In genomic region chr7:46534593-46535271, GRCh38 we compare ENCODE assay signal across 11 cellular contexts.
DNase-seq lines count a peak whose midpoint lies in the region; ATAC-seq, FAIRE-seq and TF ChIP-seq lines count a peak whose summit lies in the region.
"Had no signal": no experiment of that assay in that cellular context is flagged by ENCODE, and none has a peak within 500 bp of the region (broad histone marks: within the 10 kb centered on the region; RNA-seq: fewer than 3 reads in every experiment).

No MANE protein-coding gene starts in this region.

- no peaks in the 10 kb centered on the region for H4K20me1 ChIP-seq in H1 (replicated peaks in 1 of 2; ENCODE audit: control insufficient read depth in 1 of 2, insufficient read depth in 2 of 2, low read length in 2 of 2)

- no peak overlapping the region for H3K56ac ChIP-seq in H1 (replicated peaks; ENCODE audit: insufficient read length, low read depth, low read length)

- H3K9me3 ChIP-seq in cardiac muscle cell (ENCODE audit: low read depth) (no peaks in the 10 kb centered on the region), H1 (ENCODE audit: insufficient read depth in 2 of 2, low read depth in 1 of 2, low read length in 1 of 2) (peaks cover 2 to 10% of the 10 kb centered on the region in 2 experiments; a peak in 3 of 4 replicates), mesenchymal stem cell (ENCODE audit: control insufficient read depth, low read length) (peaks cover 3% of the 10 kb centered on the region)

- DNase-seq in cardiac muscle cell (ENCODE audit: low read depth in 1 of 2, low spot score in 1 of 2) (peak; percentile 18 to 92), Right ventricle myocardium superior (no peak), H1 (ENCODE audit: low read depth in 1 of 2, low spot score in 2 of 2) (peak; percentile 31 to 60), mesenchymal stem cell (peak; percentile 70), ureter (ENCODE audit: low spot score) (peak; percentile 49), NCI-H2107 (lab: John Stamatoyannopoulos, UW) (no peak)
- DNase-seq in activated T-helper 1 cell treated with anti-CD3 and anti-CD28 coated beads, Interleukin-12 subunit alpha, Interleukin-12 subunit beta, Interleukin-2, Interleukin-4 antibody, amounts not matched to agents 30 ng/mL and 10 ng/mL and 1 ng/mL, durations not matched to agents 14 hours and 24 hours and 36 hours (ENCODE audit: low spot score), result no peak
- DNase-seq: activated CD4-positive, alpha-beta memory T cell treated with anti-CD3 and anti-CD28 coated beads, Interleukin-2, amount 10 ng/mL, durations not matched to agents 7 days and 5 days; DMS79 treated with DMSO at 0.1 percent for 48 hours had no signal

- no peaks in the 10 kb centered on the region for H3K23me2 ChIP-seq in H1 (ENCODE audit: low read depth, low read length)

- peaks cover 4% of the 10 kb centered on the region for H3K4me1 ChIP-seq in cardiac muscle cell (ENCODE audit: low read depth)
- H3K4me1 ChIP-seq in H1 (replicated peaks in 1 of 4; ENCODE audit: control insufficient read depth in 3 of 4, insufficient read depth in 4 of 4, low read length in 3 of 4), result peaks cover 0 to 12% (median 7%) of the 10 kb centered on the region in 4 experiments; a peak in 6 of 7 replicates
- no peaks in the 10 kb centered on the region for H3K4me1 ChIP-seq in mesenchymal stem cell (ENCODE audit: control insufficient read depth, insufficient read depth, low read depth, low read length)

- H2BK5ac ChIP-seq in H1 (ENCODE audit: low read depth, low read length) (no peak overlapping the region), mesenchymal stem cell (ENCODE audit: low read depth, low read length, poor library complexity, severe bottlenecking) (no peak overlapping the region)

- no peaks in the 10 kb centered on the region for H3K4me1 Mint-ChIP-seq in activated T-helper 1 cell treated with anti-CD3 and anti-CD28 coated beads, Interleukin-12 subunit alpha, Interleukin-12 subunit beta, Interleukin-2, Interleukin-4 antibody, amounts not matched to agents 30 ng/mL and 10 ng/mL and 1 ng/mL, durations not matched to agents 14 hours and 24 hours and 36 hours (ENCODE audit: low read depth)
- H3K4me1 Mint-ChIP-seq: activated CD4-positive, alpha-beta memory T cell treated with anti-CD3 and anti-CD28 coated beads, Interleukin-2, amount 10 ng/mL, durations not matched to agents 7 days and 5 days had no signal

- no peaks in the 10 kb centered on the region for H3K79me2 ChIP-seq in H1 (ENCODE audit: control insufficient read depth in 1 of 2, insufficient read depth in 2 of 2, low read length in 2 of 2)

- no peak overlapping the region for H2AFZ ChIP-seq in H1 (ENCODE audit: low read length)
- H2AFZ ChIP-seq in mesenchymal stem cell (ENCODE audit: low read depth, low read length), result no peak overlapping the region

- H3K4ac ChIP-seq in H1 (replicated peaks; ENCODE audit: insufficient read length, low read depth, low read length) (no peak overlapping the region), mesenchymal stem cell (ENCODE audit: low read depth in 1 of 2, low read length in 2 of 2) (no peak overlapping the region)

- no peak overlapping the region for H3K27ac ChIP-seq in cardiac muscle cell
- no peak overlapping the region for H3K27ac ChIP-seq in H1 (ENCODE audit: low read depth, low read length)
- no peak overlapping the region for H3K27ac ChIP-seq in mesenchymal stem cell (ENCODE audit: low read length, poor library complexity, severe bottlenecking)

- no peak for TF ChIP-seq POLR2A in H1 (IDR thresholded peaks at IDR 0.05; ENCODE audit: control extremely low read depth in 1 of 2, low read depth in 2 of 2, low read length in 2 of 2)

- no peak overlapping the region for H3K27ac Mint-ChIP-seq in activated T-helper 1 cell treated with anti-CD3 and anti-CD28 coated beads, Interleukin-12 subunit alpha, Interleukin-12 subunit beta, Interleukin-2, Interleukin-4 antibody, amounts not matched to agents 30 ng/mL and 10 ng/mL and 1 ng/mL, durations not matched to agents 14 hours and 24 hours and 36 hours
- H3K27ac Mint-ChIP-seq: activated CD4-positive, alpha-beta memory T cell treated with anti-CD3 and anti-CD28 coated beads, Interleukin-2, amount 10 ng/mL, durations not matched to agents 7 days and 5 days; T-helper 1 cell treated with Interleukin-12 subunit alpha and Interleukin-12 subunit beta and Interleukin-4 antibody, amounts not matched to agents 30 μg/mL and 1 μg/mL, for 36 hours had no signal

- H3K4me3 Mint-ChIP-seq in activated T-helper 1 cell treated with anti-CD3 and anti-CD28 coated beads, Interleukin-12 subunit alpha, Interleukin-12 subunit beta, Interleukin-2, Interleukin-4 antibody, amounts not matched to agents 30 ng/mL and 10 ng/mL and 1 ng/mL, durations not matched to agents 14 hours and 24 hours and 36 hours, result no peak overlapping the region
- H3K4me3 Mint-ChIP-seq: activated CD4-positive, alpha-beta memory T cell treated with anti-CD3 and anti-CD28 coated beads, Interleukin-2, amount 10 ng/mL, durations not matched to agents 7 days and 5 days; T-helper 1 cell treated with Interleukin-12 subunit alpha and Interleukin-12 subunit beta and Interleukin-4 antibody, amounts not matched to agents 30 μg/mL and 1 μg/mL, for 36 hours had no signal

- POLR2A ChIA-PET in H1 (lab: Charles Lee; ENCODE audit: partially characterized antibody), result no interaction called here

- peak; percentile 13 for FAIRE-seq in H1 (lab: Jason Lieb, UNC)

- 19% methylated on average over 5 of the region's 5 CpGs; no CpG with 5 or more reads in 1 of the 2 experiments for WGBS in H1 (ENCODE audit: extremely low coverage in 1 of 2, insufficient coverage in 1 of 2, insufficient read length in 1 of 2, insufficient replicate concordance in 2 of 2, low coverage in 1 of 2, low lambda C conversion rate in 2 of 2, missing lambda C conversion rate in 1 of 2), 2 experiments
- 84% methylated on average over 5 of the region's 5 CpGs for WGBS in mesenchymal stem cell

- peaks cover 14% of the 10 kb centered on the region for H3K9me3 Mint-ChIP-seq in activated T-helper 1 cell treated with anti-CD3 and anti-CD28 coated beads, Interleukin-12 subunit alpha, Interleukin-12 subunit beta, Interleukin-2, Interleukin-4 antibody, amounts not matched to agents 30 ng/mL and 10 ng/mL and 1 ng/mL, durations not matched to agents 14 hours and 24 hours and 36 hours

- H3K4me2 ChIP-seq in H1 (ENCODE audit: insufficient read depth in 1 of 2, low read depth in 2 of 2, low read length in 2 of 2) (peak overlapping the region; percentile 22 to 51), mesenchymal stem cell (ENCODE audit: low read length, poor library complexity, severe bottlenecking) (no peak overlapping the region)

- H2AK5ac ChIP-seq in H1 (ENCODE audit: low read depth, low read length) (no peak overlapping the region), mesenchymal stem cell (ENCODE audit: low read length, severe bottlenecking) (no peak overlapping the region)

- H2BK120ac ChIP-seq in H1 (replicated peaks; ENCODE audit: low read depth, low read length), result no peak overlapping the region
- no peak overlapping the region for H2BK120ac ChIP-seq in mesenchymal stem cell (ENCODE audit: low read depth, low read length)

- no peak for ATAC-seq in Right ventricle myocardium superior (ENCODE audit: poor library complexity)
- ATAC-seq in GM21717 (IDR thresholded peaks at IDR 0.05; ENCODE audit: unreplicated experiment), result no peak

- H3K18ac ChIP-seq in H1 (ENCODE audit: extremely low read depth, low read length), result no peak overlapping the region
- no peak overlapping the region for H3K18ac ChIP-seq in mesenchymal stem cell (ENCODE audit: low read depth in 1 of 2, low read length in 2 of 2)

- H2BK20ac ChIP-seq in H1 (ENCODE audit: low read length), result no peak overlapping the region

- H4K8ac ChIP-seq in H1 (ENCODE audit: extremely low read depth, insufficient read depth, low read length), result no peak overlapping the region
- H4K8ac ChIP-seq in mesenchymal stem cell (ENCODE audit: low read length), result no peak overlapping the region

- no peak overlapping the region for H4K91ac ChIP-seq in H1 (replicated peaks; ENCODE audit: insufficient read length, low read length)
- no peak overlapping the region for H4K91ac ChIP-seq in mesenchymal stem cell (ENCODE audit: low read length)

- no peaks in the 10 kb centered on the region for H3K79me1 ChIP-seq in H1 (ENCODE audit: low read depth, low read length)
- H3K79me1 ChIP-seq in mesenchymal stem cell (replicated peaks; ENCODE audit: low read length, poor library complexity, severe bottlenecking), result no peaks in the 10 kb centered on the region

- H2BK15ac ChIP-seq in H1 (ENCODE audit: low read length), result no peak overlapping the region
- no peak overlapping the region for H2BK15ac ChIP-seq in mesenchymal stem cell (ENCODE audit: low read depth, poor library complexity, severe bottlenecking)

- peak in 1 of 2 experiments; percentile 52; a peak in 1 of 3 replicates for TF ChIP-seq EP300 in H1 (IDR thresholded peaks at IDR 0.05; ENCODE audit: borderline replicate concordance in 1 of 2, low read depth in 2 of 2, low read length in 2 of 2)

- H3K9ac ChIP-seq in H1 (replicated peaks in 1 of 4; ENCODE audit: extremely low read depth in 1 of 4, low read depth in 3 of 4, low read length in 3 of 4) (no peak overlapping the region), mesenchymal stem cell (ENCODE audit: low read length) (no peak overlapping the region)

- H3K27me3 ChIP-seq in cardiac muscle cell (no peaks in the 10 kb centered on the region), H1 (replicated peaks in 1 of 4; ENCODE audit: control insufficient read depth in 3 of 4, extremely low read depth in 1 of 4, insufficient read depth in 3 of 4, low read length in 3 of 4) (peaks cover 20 to 34% (median 26%) of the 10 kb centered on the region in 4 experiments), mesenchymal stem cell (ENCODE audit: control insufficient read depth in 1 of 2, insufficient read depth in 1 of 2, low read length in 2 of 2) (no peaks in the 10 kb centered on the region)

- H3K4me3 ChIP-seq in cardiac muscle cell (no peak overlapping the region), H1 (ENCODE audit: extremely low read depth in 1 of 4, insufficient read depth in 2 of 4, low read depth in 3 of 4, low read length in 4 of 4) (no peak overlapping the region), mesenchymal stem cell (ENCODE audit: insufficient read depth in 1 of 2, low read depth in 1 of 2, low read length in 2 of 2) (no peak overlapping the region)

- no peak overlapping the region for H2BK12ac ChIP-seq in H1 (ENCODE audit: low read depth, low read length)
- H2BK12ac ChIP-seq in mesenchymal stem cell (ENCODE audit: low read length in 2 of 2), result no peak overlapping the region

- TF ChIP-seq CTCF in cardiac muscle cell (IDR thresholded peaks at IDR 0.05; ENCODE audit: low read depth, low read length), result no peak
- no peak for TF ChIP-seq CTCF in H1 (IDR thresholded peaks at IDR 0.05; ENCODE audit: control extremely low read depth in 1 of 3, insufficient read depth in 1 of 3, low read depth in 1 of 3, low read length in 3 of 3)

- intact Hi-C loops in Right ventricle myocardium superior (cut with DNase I), result no loop called here
- intact Hi-C loops in activated T-helper 1 cell treated with anti-CD3 and anti-CD28 coated beads, Interleukin-12 subunit alpha, Interleukin-12 subunit beta, Interleukin-2, Interleukin-4 antibody, amounts not matched to agents 30 ng/mL and 10 ng/mL and 1 ng/mL, durations not matched to agents 14 hours and 24 hours and 36 hours (cut with micrococcal nuclease), result no loop called here

- H3K14ac ChIP-seq in H1 (ENCODE audit: insufficient read length) (no peak overlapping the region), mesenchymal stem cell (ENCODE audit: low read length in 2 of 2) (no peak overlapping the region)

- no peaks in the 10 kb centered on the region for H3K27me3 Mint-ChIP-seq in activated T-helper 1 cell treated with anti-CD3 and anti-CD28 coated beads, Interleukin-12 subunit alpha, Interleukin-12 subunit beta, Interleukin-2, Interleukin-4 antibody, amounts not matched to agents 30 ng/mL and 10 ng/mL and 1 ng/mL, durations not matched to agents 14 hours and 24 hours and 36 hours (ENCODE audit: insufficient read depth)
- H3K27me3 Mint-ChIP-seq: activated CD4-positive, alpha-beta memory T cell treated with anti-CD3 and anti-CD28 coated beads, Interleukin-2, amount 10 ng/mL, durations not matched to agents 7 days and 5 days had no signal

- no peaks in the 10 kb centered on the region for H3K36me3 ChIP-seq in cardiac muscle cell
- no peaks in the 10 kb centered on the region for H3K36me3 ChIP-seq in H1 (ENCODE audit: control insufficient read depth in 2 of 4, insufficient read depth in 4 of 4, low read length in 3 of 4)
- no peaks in the 10 kb centered on the region for H3K36me3 ChIP-seq in mesenchymal stem cell (ENCODE audit: control insufficient read depth in 1 of 2, insufficient read depth in 2 of 2, low read depth in 1 of 2, low read length in 2 of 2)

- TF ChIP-seq RAD21 in H1 (IDR thresholded peaks at IDR 0.05 in 1 of 2, conservative IDR thresholded peaks at IDR 0.05 in 1 of 2; ENCODE audit: low read depth in 2 of 2, low read length in 2 of 2), result no peak; a peak in 1 of 4 replicates

- H3K23ac ChIP-seq in H1 (ENCODE audit: insufficient read length) (no peak overlapping the region), mesenchymal stem cell (ENCODE audit: low read length in 2 of 2) (no peak overlapping the region)

- H4K5ac ChIP-seq in H1 (ENCODE audit: insufficient read length, low read depth, low read length), result no peak overlapping the region

- CTCF ChIA-PET in H1 (lab: Charles Lee; ENCODE audit: partially characterized antibody), result no interaction called here

- no peaks in the 10 kb centered on the region for H3K36me3 Mint-ChIP-seq in activated T-helper 1 cell treated with anti-CD3 and anti-CD28 coated beads, Interleukin-12 subunit alpha, Interleukin-12 subunit beta, Interleukin-2, Interleukin-4 antibody, amounts not matched to agents 30 ng/mL and 10 ng/mL and 1 ng/mL, durations not matched to agents 14 hours and 24 hours and 36 hours (ENCODE audit: low read depth)

Comparison
In these comparisons a context has a peak if more than half of its experiments do, and no peak if none do; other contexts are left out.
1. DNase-seq: peak in cardiac muscle cell (2 of 2), H1 (2 of 2), mesenchymal stem cell (single experiment) and ureter (single experiment); none in Right ventricle myocardium superior (single experiment), NCI-H2107 (single experiment) and activated T-helper 1 cell treated with anti-CD3 and anti-CD28 coated beads, Interleukin-12 subunit alpha, Interleukin-12 subunit beta, Interleukin-2, Interleukin-4 antibody, amounts not matched to agents 30 ng/mL and 10 ng/mL and 1 ng/mL, durations not matched to agents 14 hours and 24 hours and 36 hours (single experiment).